22 cellular contexts compared by ENCODE assay signal in the genomic region with DNA sequence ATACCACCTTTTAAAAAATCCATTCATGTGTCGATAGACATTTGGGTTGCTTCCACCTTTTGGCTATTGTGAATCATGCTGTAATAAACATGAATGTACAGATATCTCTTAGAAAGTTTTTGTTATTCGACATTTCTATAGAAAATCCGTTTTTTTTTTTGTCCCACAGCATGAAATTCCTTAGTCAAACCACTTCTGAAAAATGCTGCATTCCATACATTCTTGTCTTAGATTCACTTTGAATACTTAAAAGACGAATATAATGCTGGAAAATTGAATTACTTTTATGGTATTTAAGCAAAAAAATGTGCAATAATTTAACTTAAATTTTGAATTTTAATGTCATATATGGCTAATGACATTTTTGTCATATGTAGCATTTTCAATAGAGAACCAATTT.
"Had no signal": no experiment of that assay in that cellular context is flagged by ENCODE, and none has a peak within 500 bp of the region (broad histone marks: within the 10 kb centered on the region; RNA-seq: fewer than 3 reads in every experiment).

No MANE protein-coding gene starts in this region.

- DNase-seq: activated B cell treated with CpG ODN at 0.5 μM for 24 hours; activated CD4-positive, alpha-beta T cell treated with anti-CD3 and anti-CD28 coated beads for 36 hours; activated CD4-positive, alpha-beta T cell treated with anti-CD3 and anti-CD28 coated beads, Interleukin-2, amount 50 U/mL, for 4 hours; activated naive CD4-positive, alpha-beta T cell treated with Interleukin-2 at 50 U/mL for 16 hours; activated naive CD8-positive, alpha-beta T cell treated with anti-CD3 and anti-CD28 coated beads for 36 hours; activated T-cell treated with anti-CD3 and anti-CD28 coated beads, Interleukin-2, amount 50 U/mL, for 48 hours; amniotic stem cell; body of pancreas; dermis blood vessel endothelial cell; effector CD8-positive, alpha-beta T cell; erythroblast; foreskin fibroblast; left lung; naive thymus-derived CD8-positive, alpha-beta T cell; sigmoid colon; stimulated activated CD4-positive, alpha-beta T cell treated with anti-CD3 and anti-CD28 coated beads, Interleukin-4, amount 100 ng/mL, for 24 hours; stimulated activated naive CD8-positive, alpha-beta T cell treated with anti-CD3 and anti-CD28 coated beads, Interleukin-15, Interleukin-2, amounts not matched to agents 100 U/mL and 50 U/mL, for 24 hours; T-helper 17 cell; upper lobe of left lung had no signal

- H3K27me3 ChIP-seq: body of pancreas, cardiac muscle cell, left lung, neural progenitor cell, sigmoid colon, upper lobe of left lung had no signal

- H3K9me3 ChIP-seq: body of pancreas, sigmoid colon had no signal

- H3K4me3 ChIP-seq: body of pancreas, cardiac muscle cell, left lung, lung, neural progenitor cell, sigmoid colon, upper lobe of left lung had no signal

- H3K4me1 ChIP-seq: body of pancreas, left lung, neural progenitor cell, sigmoid colon, upper lobe of left lung had no signal

- ATAC-seq: activated CD4-positive, alpha-beta T cell treated with anti-CD3 and anti-CD28 coated beads for 36 hours; body of pancreas; left lung; naive thymus-derived CD8-positive, alpha-beta T cell; stimulated activated naive CD8-positive, alpha-beta T cell treated with anti-CD3 and anti-CD28 coated beads, Interleukin-15, Interleukin-2, amounts not matched to agents 100 U/mL and 50 U/mL, for 24 hours; T-helper 17 cell had no signal

- H3K36me3 ChIP-seq: cardiac muscle cell, left lung, neural progenitor cell, sigmoid colon, upper lobe of left lung had no signal

- H3K27ac ChIP-seq: body of pancreas, cardiac muscle cell, left lung, neural progenitor cell, sigmoid colon, upper lobe of left lung had no signal
